ENCODE assay signal across 1 cellular context in the genomic region with DNA sequence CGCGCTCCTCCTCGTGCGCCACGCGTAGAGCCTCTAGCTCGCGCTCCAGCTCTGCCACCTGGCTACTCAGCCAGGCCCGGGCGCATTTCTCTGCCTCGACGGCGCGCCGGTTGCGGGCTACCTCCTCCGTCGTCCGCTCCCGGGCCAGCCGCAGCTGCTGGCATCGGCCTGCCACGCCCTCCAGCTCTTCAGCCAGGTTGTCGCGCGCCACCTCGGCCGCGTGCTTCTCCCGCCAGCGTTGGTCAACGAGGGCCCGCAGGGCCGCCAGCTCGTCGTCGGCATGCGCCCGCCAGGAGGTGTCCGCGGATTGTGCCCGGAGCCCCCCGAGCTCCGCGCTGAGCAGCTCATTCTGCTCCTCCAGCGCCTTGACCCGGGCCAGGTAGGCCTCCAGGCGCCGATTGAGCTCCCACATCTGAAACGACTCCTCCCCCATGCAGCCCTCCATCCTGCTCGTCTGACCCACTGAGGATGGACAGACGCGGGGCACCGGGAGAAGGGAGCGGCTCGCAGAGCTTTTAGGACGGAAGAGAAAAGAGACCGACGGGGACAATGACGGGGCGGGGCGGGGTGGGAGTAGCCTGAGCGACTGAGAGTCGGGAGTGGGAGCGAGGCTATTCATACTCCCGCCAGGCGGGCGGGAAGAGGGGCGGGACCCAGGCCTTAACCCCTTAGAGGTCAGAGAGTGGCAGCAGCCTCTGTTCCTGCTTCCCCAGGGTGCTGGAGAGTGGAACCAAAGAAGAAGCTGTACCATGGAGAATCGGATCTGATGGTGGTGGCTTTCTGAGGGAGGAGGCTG.
TF ChIP-seq lines count a peak whose summit lies in the region.

Gene NES (minus strand): TSS at position 588 of the 796 bp plus-strand sequence. CDS start 143 bp downstream, at position 445.

TF ChIP-seq in HepG2, 621 proteins besides CTCF, POLR2A, EP300 and RAD21 (continued from another document and continues in another):
- TF ChIP-seq ZNF550 (CRISPR knock-in tag; IDR thresholded peaks at IDR 0.05; ENCODE audit: borderline replicate concordance), result no peak
- TF ChIP-seq MLX (CRISPR knock-in tag; IDR thresholded peaks at IDR 0.05), result no peak
- TF ChIP-seq BORCS8-MEF2B (CRISPR knock-in tag; IDR thresholded peaks at IDR 0.05), result 0 out of 2 replicates have a peak, but pooled peaks have one; percentile 14
- TF ChIP-seq ZNF878 (CRISPR knock-in tag; IDR thresholded peaks at IDR 0.05), result no peak
- TF ChIP-seq HNRNPL (IDR thresholded peaks at IDR 0.05; ENCODE audit: low read depth, low read length), result no peak
- TF ChIP-seq, protein P1, sequence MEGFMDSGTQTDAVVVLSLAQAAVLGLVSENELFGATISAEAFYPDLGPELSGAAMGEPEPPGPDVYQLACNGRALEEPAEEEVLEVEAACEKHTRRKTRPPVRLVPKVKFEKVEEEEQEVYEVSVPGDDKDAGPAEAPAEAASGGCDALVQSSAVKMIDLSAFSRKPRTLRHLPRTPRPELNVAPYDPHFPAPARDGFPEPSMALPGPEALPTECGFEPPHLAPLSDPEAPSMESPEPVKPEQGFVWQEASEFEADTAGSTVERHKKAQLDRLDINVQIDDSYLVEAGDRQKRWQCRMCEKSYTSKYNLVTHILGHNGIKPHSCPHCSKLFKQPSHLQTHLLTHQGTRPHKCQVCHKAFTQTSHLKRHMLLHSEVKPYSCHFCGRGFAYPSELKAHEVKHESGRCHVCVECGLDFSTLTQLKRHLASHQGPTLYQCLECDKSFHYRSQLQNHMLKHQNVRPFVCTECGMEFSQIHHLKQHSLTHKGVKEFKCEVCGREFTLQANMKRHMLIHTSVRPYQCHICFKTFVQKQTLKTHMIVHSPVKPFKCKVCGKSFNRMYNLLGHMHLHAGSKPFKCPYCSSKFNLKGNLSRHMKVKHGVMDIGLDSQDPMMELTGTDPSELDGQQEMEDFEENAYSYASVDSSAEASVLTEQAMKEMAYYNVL (CRISPR knock-in tag; IDR thresholded peaks at IDR 0.05; ENCODE audit: borderline replicate concordance), result peak; percentile 49; the same call in 1 of the 2 replicates
- peak; percentile 29; the same call in 1 of the 2 replicates for TF ChIP-seq TBX2 (CRISPR knock-in tag; IDR thresholded peaks at IDR 0.05; ENCODE audit: borderline replicate concordance)
- TF ChIP-seq, protein P2, sequence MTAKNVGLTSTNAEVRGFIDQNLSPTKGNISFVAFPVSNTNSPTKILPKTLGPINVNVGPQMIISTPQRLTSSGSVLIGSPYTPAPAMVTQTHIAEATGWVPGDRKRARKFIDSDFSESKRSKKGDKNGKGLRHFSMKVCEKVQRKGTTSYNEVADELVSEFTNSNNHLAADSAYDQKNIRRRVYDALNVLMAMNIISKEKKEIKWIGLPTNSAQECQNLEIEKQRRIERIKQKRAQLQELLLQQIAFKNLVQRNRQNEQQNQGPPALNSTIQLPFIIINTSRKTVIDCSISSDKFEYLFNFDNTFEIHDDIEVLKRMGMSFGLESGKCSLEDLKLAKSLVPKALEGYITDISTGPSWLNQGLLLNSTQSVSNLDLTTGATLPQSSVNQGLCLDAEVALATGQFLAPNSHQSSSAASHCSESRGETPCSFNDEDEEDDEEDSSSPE (CRISPR knock-in tag; IDR thresholded peaks at IDR 0.05), result peak; percentile 87
- peak; percentile 66 for TF ChIP-seq SAP130 (CRISPR knock-in tag; IDR thresholded peaks at IDR 0.05; ENCODE audit: low read depth)
- 0 out of 2 replicates have a peak, but pooled peaks have one; percentile 27 for TF ChIP-seq ZFY (CRISPR knock-in tag; IDR thresholded peaks at IDR 0.05)
- no peak for TF ChIP-seq SP1 (IDR thresholded peaks at IDR 0.05)
- TF ChIP-seq SP1 (CRISPR knock-in tag; IDR thresholded peaks at IDR 0.05), result peak; percentile 69; the same call in 1 of the 2 replicates
- TF ChIP-seq SOX6 (IDR thresholded peaks at IDR 0.05), result no peak
- peak; percentile 53 for TF ChIP-seq SOX6 (CRISPR knock-in tag; IDR thresholded peaks at IDR 0.05)
- TF ChIP-seq, protein P3, sequence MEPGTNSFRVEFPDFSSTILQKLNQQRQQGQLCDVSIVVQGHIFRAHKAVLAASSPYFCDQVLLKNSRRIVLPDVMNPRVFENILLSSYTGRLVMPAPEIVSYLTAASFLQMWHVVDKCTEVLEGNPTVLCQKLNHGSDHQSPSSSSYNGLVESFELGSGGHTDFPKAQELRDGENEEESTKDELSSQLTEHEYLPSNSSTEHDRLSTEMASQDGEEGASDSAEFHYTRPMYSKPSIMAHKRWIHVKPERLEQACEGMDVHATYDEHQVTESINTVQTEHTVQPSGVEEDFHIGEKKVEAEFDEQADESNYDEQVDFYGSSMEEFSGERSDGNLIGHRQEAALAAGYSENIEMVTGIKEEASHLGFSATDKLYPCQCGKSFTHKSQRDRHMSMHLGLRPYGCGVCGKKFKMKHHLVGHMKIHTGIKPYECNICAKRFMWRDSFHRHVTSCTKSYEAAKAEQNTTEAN (CRISPR knock-in tag; conservative IDR thresholded peaks at IDR 0.05), result peak; percentile 29; the same call in 1 of the 2 replicates
- 0 out of 2 replicates have a peak, but pooled peaks have one; percentile 43 for TF ChIP-seq ZFP91 (CRISPR knock-in tag; IDR thresholded peaks at IDR 0.05; ENCODE audit: borderline replicate concordance)
- no peak for TF ChIP-seq SMARCE1 (IDR thresholded peaks at IDR 0.05; ENCODE audit: borderline replicate concordance)
- 0 out of 2 replicates have a peak, but pooled peaks have one; percentile 35 for TF ChIP-seq ZNF556 (CRISPR knock-in tag; IDR thresholded peaks at IDR 0.05; ENCODE audit: borderline replicate concordance)
- 0 out of 2 replicates have a peak, but pooled peaks have one; percentile 35 for TF ChIP-seq IRF2 (CRISPR knock-in tag; IDR thresholded peaks at IDR 0.05)
- 0 out of 2 replicates have a peak, but pooled peaks have one; percentile 24 for TF ChIP-seq SIN3A (IDR thresholded peaks at IDR 0.05; ENCODE audit: borderline replicate concordance, low read depth, low read length)
- 0 out of 2 replicates have a peak, but pooled peaks have one; percentile 45 for TF ChIP-seq NKX3-1 (CRISPR knock-in tag; IDR thresholded peaks at IDR 0.05)
- peak; percentile 43; the same call in 1 of the 2 replicates for TF ChIP-seq TAF1 (CRISPR knock-in tag; IDR thresholded peaks at IDR 0.05)
- peak; percentile 83 for TF ChIP-seq TFDP1 (CRISPR knock-in tag; IDR thresholded peaks at IDR 0.05; ENCODE audit: borderline replicate concordance)
- 0 out of 2 replicates have a peak, but pooled peaks have one; percentile 17 for TF ChIP-seq ELF1 (CRISPR knock-in tag; IDR thresholded peaks at IDR 0.05)
- 0 out of 2 replicates have a peak, but pooled peaks have one; percentile 49 for TF ChIP-seq GFI1 (CRISPR knock-in tag; IDR thresholded peaks at IDR 0.05; ENCODE audit: borderline replicate concordance)
- TF ChIP-seq AGO2 (optimal IDR thresholded peaks at IDR 0.05; ENCODE audit: low read depth, low read length), result peak; percentile 59
- TF ChIP-seq ZNF235 (CRISPR knock-in tag; IDR thresholded peaks at IDR 0.05; ENCODE audit: borderline replicate concordance), result peak; percentile 37; the same call in 1 of the 2 replicates
- TF ChIP-seq, protein P4, sequence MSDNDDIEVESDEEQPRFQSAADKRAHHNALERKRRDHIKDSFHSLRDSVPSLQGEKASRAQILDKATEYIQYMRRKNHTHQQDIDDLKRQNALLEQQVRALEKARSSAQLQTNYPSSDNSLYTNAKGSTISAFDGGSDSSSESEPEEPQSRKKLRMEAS (IDR thresholded peaks at IDR 0.05), result peak; percentile 32
- TF ChIP-seq ZNF24 (IDR thresholded peaks at IDR 0.05), result no peak
- 0 out of 2 replicates have a peak, but pooled peaks have one; percentile 23 for TF ChIP-seq ZBTB7B (CRISPR knock-in tag; IDR thresholded peaks at IDR 0.05)
- TF ChIP-seq ZBTB38 (CRISPR knock-in tag; IDR thresholded peaks at IDR 0.05), result peak; percentile 78; the same call in 1 of the 2 replicates
- peak; percentile 34; the same call in 1 of the 2 replicates for TF ChIP-seq ZNF746 (CRISPR knock-in tag; IDR thresholded peaks at IDR 0.05)
- peak; percentile 19; the same call in 1 of the 2 replicates for TF ChIP-seq ETV5 (CRISPR knock-in tag; IDR thresholded peaks at IDR 0.05; ENCODE audit: borderline replicate concordance)
- TF ChIP-seq ATRX (CRISPR knock-in tag; IDR thresholded peaks at IDR 0.05; ENCODE audit: borderline replicate concordance), result no peak
- no peak for TF ChIP-seq ZNF512 (CRISPR knock-in tag; IDR thresholded peaks at IDR 0.05)
- TF ChIP-seq DRAP1 (CRISPR knock-in tag; IDR thresholded peaks at IDR 0.05), result peak; percentile 88
- no peak for TF ChIP-seq CHD2 (IDR thresholded peaks at IDR 0.05; ENCODE audit: low read depth, low read length)
- 0 out of 2 replicates have a peak, but pooled peaks have one; percentile 45 for TF ChIP-seq KAT8 (CRISPR knock-in tag; IDR thresholded peaks at IDR 0.05)
- peak; percentile 32; the same call in 1 of the 2 replicates for TF ChIP-seq UBTF (CRISPR knock-in tag; IDR thresholded peaks at IDR 0.05)
- 0 out of 2 replicates have a peak, but pooled peaks have one; percentile 19 for TF ChIP-seq FOSL2 (CRISPR knock-in tag; IDR thresholded peaks at IDR 0.05)
- TF ChIP-seq MED13 (CRISPR knock-in tag; IDR thresholded peaks at IDR 0.05), result 0 out of 2 replicates have a peak, but pooled peaks have one; percentile 30
- no peak for TF ChIP-seq ZNF792 (CRISPR knock-in tag; IDR thresholded peaks at IDR 0.05)
- no peak for TF ChIP-seq ZNF335 (CRISPR knock-in tag; IDR thresholded peaks at IDR 0.05)
- 0 out of 2 replicates have a peak, but pooled peaks have one; percentile 20 for TF ChIP-seq HIVEP1 (CRISPR knock-in tag; IDR thresholded peaks at IDR 0.05)
- TF ChIP-seq ZNF776 (CRISPR knock-in tag; IDR thresholded peaks at IDR 0.05), result 0 out of 2 replicates have a peak, but pooled peaks have one; percentile 16
- peak; percentile 30 for TF ChIP-seq XRCC5 (optimal IDR thresholded peaks at IDR 0.05; ENCODE audit: low read length)
- TF ChIP-seq, protein P5, sequence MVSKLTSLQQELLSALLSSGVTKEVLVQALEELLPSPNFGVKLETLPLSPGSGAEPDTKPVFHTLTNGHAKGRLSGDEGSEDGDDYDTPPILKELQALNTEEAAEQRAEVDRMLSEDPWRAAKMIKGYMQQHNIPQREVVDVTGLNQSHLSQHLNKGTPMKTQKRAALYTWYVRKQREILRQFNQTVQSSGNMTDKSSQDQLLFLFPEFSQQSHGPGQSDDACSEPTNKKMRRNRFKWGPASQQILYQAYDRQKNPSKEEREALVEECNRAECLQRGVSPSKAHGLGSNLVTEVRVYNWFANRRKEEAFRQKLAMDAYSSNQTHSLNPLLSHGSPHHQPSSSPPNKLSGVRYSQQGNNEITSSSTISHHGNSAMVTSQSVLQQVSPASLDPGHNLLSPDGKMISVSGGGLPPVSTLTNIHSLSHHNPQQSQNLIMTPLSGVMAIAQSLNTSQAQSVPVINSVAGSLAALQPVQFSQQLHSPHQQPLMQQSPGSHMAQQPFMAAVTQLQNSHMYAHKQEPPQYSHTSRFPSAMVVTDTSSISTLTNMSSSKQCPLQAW (CRISPR knock-in tag; IDR thresholded peaks at IDR 0.05), result peak; percentile 64; the same call in 1 of the 2 replicates
